Comparison of ENCODE assay signal across 20 cellular contexts in genomic region chr2:205473791-205474190, GRCh38.
DNase-seq lines count a peak whose midpoint lies in the region; ATAC-seq lines count a peak whose summit lies in the region.
"Had no signal": no experiment of that assay in that cellular context is flagged by ENCODE, and none has a peak within 500 bp of the region (broad histone marks: within the 10 kb centered on the region; RNA-seq: fewer than 3 reads in every experiment).

No MANE protein-coding gene starts in this region.

- H3K27ac Mint-ChIP-seq in activated naive CD8-positive, alpha-beta T cell treated with anti-CD3 and anti-CD28 coated beads, Interleukin-2, amount 50 U/mL, for 24 hours = no peak overlapping the region
- no peak overlapping the region for H3K27ac Mint-ChIP-seq in activated naive CD8-positive, alpha-beta T cell treated with anti-CD3 and anti-CD28 coated beads for 36 hours
- H3K27ac Mint-ChIP-seq: B cell; CD8-positive, alpha-beta T cell; GM23338; H9; IgD-negative memory B cell had no signal

- H3K27me3 Mint-ChIP-seq in activated naive CD8-positive, alpha-beta T cell treated with anti-CD3 and anti-CD28 coated beads, Interleukin-2, amount 50 U/mL, for 24 hours = peaks cover 1% of the 10 kb centered on the region
- H3K27me3 Mint-ChIP-seq in activated naive CD8-positive, alpha-beta T cell treated with anti-CD3 and anti-CD28 coated beads for 36 hours = peaks cover 6% of the 10 kb centered on the region

- intact Hi-C loops in left colon (cut with DNase I, micrococcal nuclease) = no loop called here

- H3K4me1 Mint-ChIP-seq in activated naive CD8-positive, alpha-beta T cell treated with anti-CD3 and anti-CD28 coated beads, Interleukin-2, amount 50 U/mL, for 24 hours = no peaks in the 10 kb centered on the region
- H3K4me1 Mint-ChIP-seq in activated naive CD8-positive, alpha-beta T cell treated with anti-CD3 and anti-CD28 coated beads for 36 hours = no peaks in the 10 kb centered on the region
- H3K4me1 Mint-ChIP-seq: B cell, IgD-negative memory B cell had no signal

- no peaks in the 10 kb centered on the region for H3K36me3 Mint-ChIP-seq in activated naive CD8-positive, alpha-beta T cell treated with anti-CD3 and anti-CD28 coated beads, Interleukin-2, amount 50 U/mL, for 24 hours (ENCODE audit: low read depth)
- H3K36me3 Mint-ChIP-seq in activated naive CD8-positive, alpha-beta T cell treated with anti-CD3 and anti-CD28 coated beads for 36 hours = no peaks in the 10 kb centered on the region
- H3K36me3 Mint-ChIP-seq: CD8-positive, alpha-beta T cell; IgD-negative memory B cell had no signal

- no peak overlapping the region for H3K4me3 Mint-ChIP-seq in activated naive CD8-positive, alpha-beta T cell treated with anti-CD3 and anti-CD28 coated beads, Interleukin-2, amount 50 U/mL, for 24 hours
- H3K4me3 Mint-ChIP-seq in activated naive CD8-positive, alpha-beta T cell treated with anti-CD3 and anti-CD28 coated beads for 36 hours = no peak overlapping the region
- H3K4me3 Mint-ChIP-seq: B cell; CD8-positive, alpha-beta T cell; GM23338; H9; IgD-negative memory B cell had no signal

- H3K9me3 Mint-ChIP-seq in activated naive CD8-positive, alpha-beta T cell treated with anti-CD3 and anti-CD28 coated beads, Interleukin-2, amount 50 U/mL, for 24 hours = no peaks in the 10 kb centered on the region
- no peaks in the 10 kb centered on the region for H3K9me3 Mint-ChIP-seq in activated naive CD8-positive, alpha-beta T cell treated with anti-CD3 and anti-CD28 coated beads for 36 hours
- H3K9me3 Mint-ChIP-seq: CD8-positive, alpha-beta T cell; GM23338; IgD-negative memory B cell had no signal

- no peak for DNase-seq in activated CD4-positive, CD25-positive, alpha-beta regulatory T cell (lab: John Stamatoyannopoulos, UW)
- DNase-seq in activated naive CD8-positive, alpha-beta T cell treated with anti-CD3 and anti-CD28 coated beads, Interleukin-2, amount 50 U/mL, for 24 hours = no peak
- no peak for DNase-seq in activated naive CD8-positive, alpha-beta T cell treated with anti-CD3 and anti-CD28 coated beads for 36 hours
- DNase-seq in NCI-H2227 treated with DMSO at 0.1 percent for 48 hours (lab: John Stamatoyannopoulos, UW) (peak; percentile 54), HUDEP-2 (lab: John Stamatoyannopoulos, UW; ENCODE audit: unreplicated experiment in 76 of 76) (no peak), left colon (no peak)
- DNase-seq: Caco-2; CD8-positive, alpha-beta T cell; EL; GDM1; H9; MM.1S; NCI-H2029; NCI-H526 treated with DMSO at 0.1 percent for 48 hours; SHP77 had no signal

- peak; percentile 33 to 35 for ATAC-seq in activated CD4-positive, CD25-positive, alpha-beta regulatory T cell treated with anti-CD3 and anti-CD28 coated beads, Interleukin-2, amount 50 U/mL, for 24 hours
- peak; percentile 46 for ATAC-seq in activated naive CD8-positive, alpha-beta T cell treated with anti-CD3 and anti-CD28 coated beads, Interleukin-2, amount 50 U/mL, for 24 hours
- no peak for ATAC-seq in left colon
- ATAC-seq: CD8-positive, alpha-beta T cell; GM23338; Panc1 had no signal
